In genomic region chr14:75821828-75822521, GRCh38 we compare ENCODE assay signal across 14 cellular contexts.
DNase-seq lines count a peak whose midpoint lies in the region; ATAC-seq, FAIRE-seq and TF ChIP-seq lines count a peak whose summit lies in the region.
"Had no signal": no experiment of that assay in that cellular context is flagged by ENCODE, and none has a peak within 500 bp of the region (broad histone marks: within the 10 kb centered on the region; RNA-seq: fewer than 3 reads in every experiment).

No MANE protein-coding gene starts in this region.

- POLR2A ChIA-PET in PC-9 (lab: Charles Lee; ENCODE audit: unreplicated experiment), result interaction anchor here (0.5 to 1.0 kb wide), 5 partner anchors 11 to 1207 kb away, joined by 3 to 8 read pairs (median 5); no protein-coding TSS in a partner anchor

- H2AFZ ChIP-seq in PC-9, result no peak overlapping the region; the same call in 1 of the 2 replicates

- DNase-seq in HAP-1 (ENCODE audit: low spot score in 2 of 2) (peak; percentile 30 to 84), PC-9 (peak; percentile 16 to 89), foreskin keratinocyte (no peak), GM12892 (ENCODE audit: insufficient read length) (no peak), NCI-H345 treated with DMSO at 0.1 percent for 48 hours (lab: John Stamatoyannopoulos, UW; ENCODE audit: unreplicated experiment) (no peak), GM13977 (ENCODE audit: low spot score) (no peak)
- DNase-seq: activated B cell treated with CpG ODN at 0.5 μM for 24 hours; dorsolateral prefrontal cortex; NCI-H1436; posterior cingulate gyrus; stimulated activated CD8-positive, alpha-beta memory T cell treated with anti-CD3 and anti-CD28 coated beads, Interleukin-4, amount 100 ng/mL, for 48 hours had no signal

- no peak for TF ChIP-seq POLR2A in GM12892 (IDR thresholded peaks at IDR 0.05; ENCODE audit: low read depth, low read length)

- no peak for FAIRE-seq in GM12892 (lab: Jason Lieb, UNC)

- H3F3A ChIP-seq in PC-9 (ENCODE audit: insufficient read depth, low read depth), result peaks cover 27% of the 10 kb centered on the region

- no peak overlapping the region for H3K9ac ChIP-seq in skeletal muscle tissue (ENCODE audit: low read depth in 1 of 3, low read length in 3 of 3)

- no peak for TF ChIP-seq CTCF in PC-9 (conservative IDR thresholded peaks at IDR 0.05)
- no peak for TF ChIP-seq CTCF in foreskin keratinocyte (conservative IDR thresholded peaks at IDR 0.05)
- no peak for TF ChIP-seq CTCF in GM13977 (IDR thresholded peaks at IDR 0.05; ENCODE audit: extremely low read depth, insufficient read depth, missing control alignments)

- no peaks in the 10 kb centered on the region for H3K9me2 ChIP-seq in PC-9 (ENCODE audit: insufficient read depth)

- H3K27ac ChIP-seq in PC-9 (peak overlapping the region; percentile 65), foreskin keratinocyte (peak overlapping the region; percentile 37), skeletal muscle tissue (ENCODE audit: low read depth, low read length) (peak overlapping the region; percentile 37)
- H3K27ac ChIP-seq: dorsolateral prefrontal cortex had no signal

- H3K27me3 ChIP-seq in HAP-1 (ENCODE audit: low read depth) (no peaks in the 10 kb centered on the region), PC-9 (ENCODE audit: insufficient read depth, low read depth) (no peaks in the 10 kb centered on the region), foreskin keratinocyte (no peaks in the 10 kb centered on the region), skeletal muscle tissue (ENCODE audit: control insufficient read depth in 3 of 3, insufficient read depth in 3 of 3, low read length in 3 of 3) (no peaks in the 10 kb centered on the region)
- H3K27me3 ChIP-seq: dorsolateral prefrontal cortex had no signal

- peak overlapping the region; percentile 51 for H3K4me2 ChIP-seq in PC-9

- no peaks in the 10 kb centered on the region for H3K79me2 ChIP-seq in PC-9 (ENCODE audit: low read depth)

- CTCF ChIA-PET in PC-9 (lab: Charles Lee), result interaction anchor here (0.5 to 1.5 kb wide), 7 partner anchors 9 to 161 kb away, joined by 3 to 5 read pairs (median 4); no protein-coding TSS in a partner anchor

- no peaks in the 10 kb centered on the region for H3K9me3 ChIP-seq in HAP-1
- H3K9me3 ChIP-seq in PC-9 (ENCODE audit: insufficient read depth, low read depth), result no peaks in the 10 kb centered on the region
- H3K9me3 ChIP-seq in skeletal muscle tissue (ENCODE audit: control insufficient read depth in 3 of 3, low read length in 3 of 3), result no peaks in the 10 kb centered on the region

- ATAC-seq in foreskin keratinocyte (peak; percentile 41), GM19035 (IDR thresholded peaks at IDR 0.05; ENCODE audit: unreplicated experiment) (no peak)
- ATAC-seq: activated T-helper 17 cell treated with anti-CD3 and anti-CD28 coated beads, Interleukin-2, amount 50 U/mL, for 72 hours had no signal

- in situ Hi-C loops in HAP-1 (cut with MboI; ENCODE audit: low sequenced_read_pairs) (no loop called here), GM13977 (cut with MboI; ENCODE audit: low pct_unique_long_range_greater_than_20kb, low sequenced_read_pairs, unreplicated experiment) (no loop called here)

- H3K4me3 ChIP-seq in HAP-1 (no peak overlapping the region), PC-9 (no peak overlapping the region), skeletal muscle tissue (ENCODE audit: low read length in 3 of 3) (no peak overlapping the region)
- H3K4me3 ChIP-seq: dorsolateral prefrontal cortex had no signal

- no peaks in the 10 kb centered on the region for H4K20me1 ChIP-seq in PC-9 (ENCODE audit: insufficient read depth)

- BruUV-seq in PC-9 (replicated peaks; lab: Mats Ljungman, UMichigan), result no TSS peak

- intact Hi-C loops in PC-9 (cut with micrococcal nuclease; ENCODE audit: unreplicated experiment), result loop anchor here (1.0 kb wide), 1 partner anchor 9 kb away; no protein-coding TSS in a partner anchor

- H3K36me3 ChIP-seq in HAP-1 (replicated peaks) (no peaks in the 10 kb centered on the region), PC-9 (ENCODE audit: low read depth) (no peaks in the 10 kb centered on the region), skeletal muscle tissue (ENCODE audit: control insufficient read depth in 3 of 3, insufficient read depth in 3 of 3, low read length in 3 of 3) (peaks cover 0 to 3% (median 0%) of the 10 kb centered on the region in 3 donors)

- H3K4me1 ChIP-seq in HAP-1 (peaks cover 15% of the 10 kb centered on the region), PC-9 (replicated peaks; ENCODE audit: insufficient read depth) (peaks cover 26% of the 10 kb centered on the region), foreskin keratinocyte (peaks cover 25% of the 10 kb centered on the region), skeletal muscle tissue (ENCODE audit: control insufficient read depth in 3 of 3, insufficient read depth in 3 of 3, low read length in 3 of 3) (peaks cover 19 to 28% (median 26%) of the 10 kb centered on the region in 3 donors)

Comparison
In these comparisons a context has a peak if more than half of its experiments do, and no peak if none do; other contexts are left out.
1. DNase-seq: peak in HAP-1 (2 of 2) and PC-9 (2 of 2); none in foreskin keratinocyte (0 of 2), GM12892 (single experiment), NCI-H345 treated with DMSO at 0.1 percent for 48 hours (single experiment) and GM13977 (single experiment).
2. Peak in every context shown above with its lines, with median percentiles within 50 percentile points of each other: H3K27ac ChIP-seq.